9 cellular contexts compared by ENCODE assay signal in genomic region chr14:103538291-103539055, GRCh38. TPM values are rescaled to one million over a fixed set of nuclear protein-coding genes. Genes with fewer than 3 reads are reported as not detected.
A peak's percentile ranks its signal among the peaks of the same experiment; 100 is the strongest.
DNase-seq lines count a peak whose midpoint lies in the region; ATAC-seq and TF ChIP-seq lines count a peak whose summit lies in the region.
"Had no signal": no experiment of that assay in that cellular context is flagged by ENCODE, and none has a peak within 500 bp of the region (broad histone marks: within the 10 kb centered on the region; RNA-seq: fewer than 3 reads in every experiment).

No MANE protein-coding gene starts in this region.

- 40% methylated on average over 30 of the region's 30 CpGs for WGBS in right cardiac atrium
- 32 to 44% methylated on average over 4 to 19 of the region's 30 CpGs for WGBS in thyroid gland, 2 donors

- no peak for TF ChIP-seq POLR2A in thyroid gland (IDR thresholded peaks at IDR 0.05)

- DNase-seq in adipocyte (ENCODE audit: low read depth) (no peak), right cardiac atrium (peak; percentile 57 to 85 (median 74)), thyroid gland (peak; percentile 68 to 71), amniotic stem cell (lab: John Stamatoyannopoulos, UW) (no peak)
- DNase-seq: activated T-cell treated with anti-CD3 and anti-CD28 coated beads, Interleukin-2, amount 50 U/mL, for 1 hour; DMS79; HCEC 1CT; NCI-H774 had no signal

- H3K9me3 ChIP-seq in adipocyte (ENCODE audit: control insufficient read depth, low read length) (no peaks in the 10 kb centered on the region), right cardiac atrium (ENCODE audit: control insufficient read depth, low read length) (no peaks in the 10 kb centered on the region), thyroid gland (no peaks in the 10 kb centered on the region)

- ATAC-seq in right cardiac atrium (peak; percentile 7 to 14), HG03095 (IDR thresholded peaks at IDR 0.05; ENCODE audit: unreplicated experiment) (no peak)

- H3K4me3 ChIP-seq in adipocyte (ENCODE audit: low read length): no peak overlapping the region
- H3K4me3 ChIP-seq in right cardiac atrium (ENCODE audit: low read length): no peak overlapping the region
- H3K4me3 ChIP-seq in thyroid gland (replicated peaks in 1 of 3): no peak overlapping the region

- no peaks in the 10 kb centered on the region for H3K36me3 ChIP-seq in adipocyte (ENCODE audit: control insufficient read depth, insufficient read depth, low read length, severe bottlenecking)
- H3K36me3 ChIP-seq in thyroid gland: no peaks in the 10 kb centered on the region

- no peaks in the 10 kb centered on the region for H3K27me3 ChIP-seq in adipocyte (replicated peaks; ENCODE audit: control insufficient read depth, insufficient read depth, low read length)
- no peaks in the 10 kb centered on the region for H3K27me3 ChIP-seq in right cardiac atrium (ENCODE audit: control insufficient read depth, insufficient read depth)
- no peaks in the 10 kb centered on the region for H3K27me3 ChIP-seq in thyroid gland

- intact Hi-C loops in right cardiac atrium (cut with DNase I) (no loop called here), thyroid gland (cut with DNase I) (no loop called here)

- no peak for TF ChIP-seq CTCF in thyroid gland (IDR thresholded peaks at IDR 0.05)

- peaks cover 73% of the 10 kb centered on the region for H3K4me1 ChIP-seq in adipocyte (ENCODE audit: control insufficient read depth, insufficient read depth, low read length)
- no peaks in the 10 kb centered on the region for H3K4me1 ChIP-seq in right cardiac atrium (ENCODE audit: control insufficient read depth, insufficient read depth, low read length)
- peaks cover 42 to 54% of the 10 kb centered on the region in 2 donors for H3K4me1 ChIP-seq in thyroid gland

- peak overlapping the region; percentile 6 for H3K27ac ChIP-seq in right cardiac atrium (ENCODE audit: low read length)
- peak overlapping the region; percentile 12 to 51 (median 36) for H3K27ac ChIP-seq in thyroid gland

- peak overlapping the region; percentile 38 for H3K9ac ChIP-seq in adipocyte (ENCODE audit: low read length)

RNA-seq across cellular contexts. Expression of gene TRMT61A, which starts 9.5 kb away (rescaled TPM):
- total RNA-seq in right cardiac atrium: 1 to 10 TPM; 4.8 to 6.9 (median 6.5) TPM
- polyA plus RNA-seq in right cardiac atrium: 6.2 TPM
- total RNA-seq in thyroid gland: 10 to 100 TPM; 14.9 to 24.4 (median 21.3) TPM

RNA-seq across cellular contexts. Expression of gene CKB, which starts 15.8 kb away (rescaled TPM):
- total RNA-seq in right cardiac atrium (100 to 1,000 TPM; 478 to 697 (median 542) TPM), thyroid gland (100 to 1,000 TPM; 190 to 373 (median 266) TPM)
- 843 TPM for polyA plus RNA-seq in right cardiac atrium

RNA-seq across cellular contexts. Expression of gene BAG5, which starts 24.0 kb away (rescaled TPM):
- 10 to 100 TPM; 18.9 to 23.6 (median 19.5) TPM for total RNA-seq in right cardiac atrium
- polyA plus RNA-seq in right cardiac atrium: 7.7 TPM
- 10 to 100 TPM; 39.4 to 77.5 (median 44.4) TPM for total RNA-seq in thyroid gland

RNA-seq across cellular contexts. Expression of gene COA8, which starts 24.3 kb away (rescaled TPM):
- 10 to 100 TPM; 33.8 to 43.5 (median 41.7) TPM for total RNA-seq in right cardiac atrium
- 60.8 TPM for polyA plus RNA-seq in right cardiac atrium
- 10 to 100 TPM; 25.9 to 50.4 (median 33.6) TPM for total RNA-seq in thyroid gland

Comparison
In these comparisons a context has a peak if more than half of its experiments do, and no peak if none do; other contexts are left out.
1. DNase-seq: peak in right cardiac atrium (3 of 3) and thyroid gland (2 of 2); none in adipocyte (single experiment) and amniotic stem cell (single experiment).